Comparison of ENCODE assay signal across 2 cellular contexts in genomic region chr10:49587981-49588380, GRCh38.
TF ChIP-seq lines count a peak whose summit lies in the region.

No MANE protein-coding gene starts in this region.

TF ChIP-seq in K562, 482 proteins besides CTCF, POLR2A, EP300 and RAD21:
- TF ChIP-seq MGA (IDR thresholded peaks at IDR 0.05) (no peak), RFX5 (IDR thresholded peaks at IDR 0.05; ENCODE audit: low read depth, low read length) (no peak), ZC3H8 (IDR thresholded peaks at IDR 0.05) (no peak), CBX2 (IDR thresholded peaks at IDR 0.05; ENCODE audit: insufficient read depth, low read length, poor library complexity, severe bottlenecking) (no peak), ZNF699 (CRISPR knock-in tag; IDR thresholded peaks at IDR 0.05; ENCODE audit: insufficient replicate concordance) (no peak), TRIM24 (IDR thresholded peaks at IDR 0.05) (no peak), ARHGAP35 (IDR thresholded peaks at IDR 0.05; ENCODE audit: partially characterized antibody) (no peak), NFE2L1 (tag; IDR thresholded peaks at IDR 0.05; ENCODE audit: borderline replicate concordance, low read depth) (no peak)

TF ChIP-seq in SK-N-SH treated with all-trans-retinoic acid at 6 μM for 48 hours, 23 proteins besides CTCF, POLR2A, EP300 and RAD21:
- TF ChIP-seq CSDC2 (CRISPR knock-in tag; IDR thresholded peaks at IDR 0.05) (no peak), CSRNP3 (CRISPR knock-in tag; IDR thresholded peaks at IDR 0.05) (no peak), POU6F1 (CRISPR knock-in tag; IDR thresholded peaks at IDR 0.05; ENCODE audit: borderline replicate concordance, low read depth) (no peak), GLIS3 (CRISPR knock-in tag; IDR thresholded peaks at IDR 0.05) (no peak)
